Comparison of ENCODE assay signal across 8 cellular contexts in the genomic region with DNA sequence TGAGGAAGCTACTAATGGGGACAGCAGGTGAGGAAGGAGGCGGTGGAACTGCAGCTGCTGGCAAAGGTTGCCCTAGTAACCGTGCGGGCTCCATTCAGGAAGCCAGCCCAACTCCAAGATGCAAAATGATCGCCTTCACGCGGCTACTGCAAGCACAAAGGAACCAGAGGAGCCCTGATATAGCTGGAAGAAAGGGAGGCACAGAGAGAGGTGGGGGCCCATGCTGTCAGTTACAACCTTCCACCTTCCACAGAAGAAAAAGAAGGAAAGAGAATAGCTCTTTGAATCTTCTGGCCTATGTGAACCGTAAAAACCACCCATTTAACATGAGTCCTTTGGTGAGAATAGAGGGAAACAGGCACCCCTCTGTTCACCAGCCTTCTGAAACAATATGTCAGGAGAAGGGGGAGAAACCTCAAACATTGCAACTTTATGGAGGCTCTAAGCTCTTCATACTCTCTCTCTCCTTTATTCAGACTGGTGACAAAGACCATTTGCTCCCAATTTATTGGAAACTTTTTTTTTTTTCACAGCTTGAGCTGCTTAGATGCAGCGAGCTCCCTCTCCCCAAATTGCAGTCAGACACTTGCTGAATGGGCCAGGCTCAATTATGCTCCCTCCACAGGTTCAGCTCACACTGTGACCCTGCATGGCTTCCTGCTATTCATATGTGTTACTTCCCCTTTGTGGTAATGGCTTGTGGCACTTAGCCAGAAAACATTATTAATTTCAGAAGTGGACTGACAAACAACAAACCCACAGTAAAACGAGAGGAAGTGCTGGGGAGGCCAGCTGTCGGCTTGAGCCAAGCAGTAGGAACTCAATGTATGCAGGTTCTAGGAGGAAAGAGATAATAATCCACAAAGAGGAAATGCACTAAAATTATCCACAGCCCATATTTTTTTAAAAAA. TPM values are rescaled to one million over a fixed set of nuclear protein-coding genes. Genes with fewer than 3 reads are reported as not detected.
A peak's percentile ranks its signal among the peaks of the same experiment; 100 is the strongest.
DNase-seq lines count a peak whose midpoint lies in the region; ATAC-seq and TF ChIP-seq lines count a peak whose summit lies in the region.

No MANE protein-coding gene starts in this region.

- no peaks in the 10 kb centered on the region for H3K36me3 Mint-ChIP-seq in CD8-positive, alpha-beta memory T cell
- no peaks in the 10 kb centered on the region for H3K36me3 Mint-ChIP-seq in activated B cell treated with CpG ODN at 0.5 μM for 24 hours (ENCODE audit: low read depth)

- no peaks in the 10 kb centered on the region for H3K27me3 ChIP-seq in CD8-positive, alpha-beta memory T cell (ENCODE audit: insufficient read depth, low read length, poor library complexity, severe bottlenecking)
- H3K27me3 ChIP-seq in neuron (ENCODE audit: insufficient read depth, low read length): no peaks in the 10 kb centered on the region

- H3K27me3 Mint-ChIP-seq in CD8-positive, alpha-beta memory T cell: no peaks in the 10 kb centered on the region
- no peaks in the 10 kb centered on the region for H3K27me3 Mint-ChIP-seq in activated B cell treated with CpG ODN at 0.5 μM for 24 hours

- POLR2A ChIA-PET in CD8-positive, alpha-beta memory T cell (lab: Charles Lee): interaction anchor here (1.0 kb wide), 1 partner anchor 8 kb away, joined by 3 read pairs; no protein-coding TSS in a partner anchor
- POLR2A ChIA-PET in activated B cell treated with CpG ODN at 0.5 μM for 24 hours (lab: Charles Lee): no interaction called here

- TF ChIP-seq CTCF in activated B cell treated with CpG ODN at 0.5 μM for 24 hours (IDR thresholded peaks at IDR 0.05) (no peak), fibroblast of villous mesenchyme (IDR thresholded peaks at IDR 0.05; ENCODE audit: insufficient read depth, low read depth, low read length) (no peak), omental fat pad (IDR thresholded peaks at IDR 0.05) (no peak)

- peak overlapping the region; percentile 11 to 86 (median 70) for H3K27ac Mint-ChIP-seq in CD8-positive, alpha-beta memory T cell
- peak overlapping the region; percentile 71 for H3K27ac Mint-ChIP-seq in activated B cell treated with CpG ODN at 0.5 μM for 24 hours

- peak overlapping the region; percentile 7 for H3K27ac ChIP-seq in CD8-positive, alpha-beta memory T cell (ENCODE audit: low read depth, low read length)

- H3K4me1 ChIP-seq in CD8-positive, alpha-beta memory T cell (ENCODE audit: insufficient read depth, low read length): peaks cover 35% of the 10 kb centered on the region
- peaks cover 65% of the 10 kb centered on the region for H3K4me1 ChIP-seq in neuron (ENCODE audit: insufficient read depth, low read length)

- H3K4me1 Mint-ChIP-seq in CD8-positive, alpha-beta memory T cell: peaks cover 43 to 61% (median 59%) of the 10 kb centered on the region in 3 donors
- H3K4me1 Mint-ChIP-seq in activated B cell treated with CpG ODN at 0.5 μM for 24 hours: peaks cover 61% of the 10 kb centered on the region

- H3K36me3 ChIP-seq in CD8-positive, alpha-beta memory T cell (ENCODE audit: insufficient read depth, low read length): no peaks in the 10 kb centered on the region
- peaks cover 5% of the 10 kb centered on the region for H3K36me3 ChIP-seq in neuron (ENCODE audit: insufficient read depth, low read length)

- intact Hi-C loops in activated B cell treated with CpG ODN at 0.5 μM for 24 hours (cut with micrococcal nuclease): loop anchor here (1.0 to 10.0 kb wide), 2 partner anchors 8 to 319 kb away; no protein-coding TSS in a partner anchor

- H3K9me3 ChIP-seq in CD8-positive, alpha-beta memory T cell (ENCODE audit: low read length): no peaks in the 10 kb centered on the region
- no peaks in the 10 kb centered on the region for H3K9me3 ChIP-seq in neuron (ENCODE audit: low read length)

- H3K9me3 Mint-ChIP-seq in CD8-positive, alpha-beta memory T cell: no peaks in the 10 kb centered on the region
- no peaks in the 10 kb centered on the region for H3K9me3 Mint-ChIP-seq in activated B cell treated with CpG ODN at 0.5 μM for 24 hours

- peak; percentile 98 for ATAC-seq in GM19043 (IDR thresholded peaks at IDR 0.05; ENCODE audit: low read depth, unreplicated experiment)
- ATAC-seq in HG03103 (IDR thresholded peaks at IDR 0.05; ENCODE audit: low read depth, unreplicated experiment): peak; percentile 98
- ATAC-seq in activated B cell treated with CpG ODN at 0.5 μM for 24 hours (ENCODE audit: low read depth): peak; percentile 88
- no peak for ATAC-seq in omental fat pad (ENCODE audit: low FRiP score)

- CTCF ChIA-PET in CD8-positive, alpha-beta memory T cell (lab: Charles Lee): interaction anchor here (1.0 to 1.2 kb wide), 4 partner anchors 30 to 327 kb away, joined by 3 to 4 read pairs (median 3); a partner anchor contains a TSS
- CTCF ChIA-PET in activated B cell treated with CpG ODN at 0.5 μM for 24 hours (lab: Charles Lee): interaction anchor here (0.7 kb wide), 1 partner anchor 199 kb away, joined by 3 read pairs; no protein-coding TSS in a partner anchor

- H3K4me3 ChIP-seq in CD8-positive, alpha-beta memory T cell (ENCODE audit: low read length): no peak overlapping the region
- H3K4me3 ChIP-seq in fibroblast of villous mesenchyme (ENCODE audit: low read depth, low read length): peak overlapping the region; percentile 21
- H3K4me3 ChIP-seq in neuron (ENCODE audit: low read length): peak overlapping the region; percentile 3

- DNase-seq in CD8-positive, alpha-beta memory T cell: peak in 4 of 5 donors; percentile 7 to 62 (median 40)
- DNase-seq in NCI-H2107 treated with DMSO at 0.1 percent for 48 hours (lab: John Stamatoyannopoulos, UW; ENCODE audit: unreplicated experiment) (peak; percentile 90), activated B cell treated with CpG ODN at 0.5 μM for 24 hours (no peak), fibroblast of villous mesenchyme (ENCODE audit: low read depth) (peak; percentile 80), omental fat pad (ENCODE audit: low spot score) (no peak)

- H3K4me3 Mint-ChIP-seq in CD8-positive, alpha-beta memory T cell: peak overlapping the region; percentile 80 to 92 (median 86)
- peak overlapping the region; percentile 74 for H3K4me3 Mint-ChIP-seq in activated B cell treated with CpG ODN at 0.5 μM for 24 hours

- H2AFZ ChIP-seq in neuron (ENCODE audit: low read depth, low read length): no peak overlapping the region

RNA-seq across cellular contexts. Expression of a gene that starts 6.2 kb away (rescaled TPM):
- total RNA-seq in CD8-positive, alpha-beta memory T cell: 10 to 100 TPM; 23.4 to 24.8 TPM
- polyA plus RNA-seq in CD8-positive, alpha-beta memory T cell: 3.8 TPM
- total RNA-seq in activated B cell treated with CpG ODN at 0.5 μM for 24 hours (1.6 and 1.8 TPM in 2 replicates), fibroblast of villous mesenchyme (68.9 and 75.1 TPM in 2 replicates), omental fat pad (100 to 1,000 TPM; 201 to 329 (median 213) TPM)

Comparison
In these comparisons a context has a peak if more than half of its experiments do, and no peak if none do; other contexts are left out.
1. DNase-seq: peak in CD8-positive, alpha-beta memory T cell (4 of 5), NCI-H2107 treated with DMSO at 0.1 percent for 48 hours (single experiment) and fibroblast of villous mesenchyme (single experiment); none in activated B cell treated with CpG ODN at 0.5 μM for 24 hours (single experiment) and omental fat pad (single experiment).